ENCODE assay signal across 26 cellular contexts in genomic region chr2:123826729-123827271, GRCh38.
"Had no signal": no experiment of that assay in that cellular context is flagged by ENCODE, and none has a peak within 500 bp of the region (broad histone marks: within the 10 kb centered on the region; RNA-seq: fewer than 3 reads in every experiment).

No MANE protein-coding gene starts in this region.

- DNase-seq: activated CD4-positive, alpha-beta memory T cell treated with anti-CD3 and anti-CD28 coated beads for 36 hours; activated CD4-positive, alpha-beta T cell treated with anti-CD3 and anti-CD28 coated beads, Interleukin-2, amount 10 ng/mL, durations not matched to agents 7 days and 5 days; activated CD4-positive, CD25-positive, alpha-beta regulatory T cell; activated naive CD4-positive, alpha-beta T cell; activated T-cell treated with anti-CD3 and anti-CD28 coated beads for 4 hours; activated T-cell treated with anti-CD3 and anti-CD28 coated beads, Interleukin-2, amount 50 U/mL, for 48 hours; IMR-90; Kasumi-1; KBM-7; NCI-H1105 treated with DMSO at 0.1 percent for 48 hours; NCI-H1436 treated with DMSO at 0.1 percent for 48 hours; NCI-H187; NCI-H2081; NCI-H510A treated with DMSO at 0.1 percent for 48 hours; Peyer's patch; SHP77; T-cell; T-helper 2 cell; T1000 had no signal

- H3K4me1 ChIP-seq: ascending aorta, body of pancreas, Peyer's patch, SJSA1 had no signal

- H3K9me3 ChIP-seq: body of pancreas had no signal

- H3K36me3 Mint-ChIP-seq: activated CD4-positive, alpha-beta memory T cell treated with anti-CD3 and anti-CD28 coated beads for 36 hours; activated naive CD4-positive, alpha-beta T cell treated with anti-CD3 and anti-CD28 coated beads, Interleukin-2, amount 50 U/mL, for 24 hours; T-cell had no signal

- H3K27ac ChIP-seq: ascending aorta, body of pancreas, Peyer's patch, RWPE1, SJSA1, VCaP had no signal

- H3K27me3 Mint-ChIP-seq: activated CD4-positive, alpha-beta memory T cell treated with anti-CD3 and anti-CD28 coated beads for 36 hours; activated CD4-positive, alpha-beta T cell treated with anti-CD3 and anti-CD28 coated beads, Interleukin-2, amount 10 ng/mL, durations not matched to agents 7 days and 5 days; activated naive CD4-positive, alpha-beta T cell treated with anti-CD3 and anti-CD28 coated beads, Interleukin-2, amount 50 U/mL, for 24 hours; T-cell had no signal

- ATAC-seq: body of pancreas had no signal

- H3K27ac Mint-ChIP-seq: activated CD4-positive, alpha-beta memory T cell treated with anti-CD3 and anti-CD28 coated beads for 36 hours; activated CD4-positive, alpha-beta T cell treated with anti-CD3 and anti-CD28 coated beads, Interleukin-2, amount 10 ng/mL, durations not matched to agents 7 days and 5 days; activated naive CD4-positive, alpha-beta T cell treated with anti-CD3 and anti-CD28 coated beads, Interleukin-2, amount 50 U/mL, for 24 hours; activated T-helper 2 cell treated with anti-CD3 and anti-CD28 coated beads, Interferon-gamma antibody, Interleukin-2, Interleukin-4, amounts not matched to agents 10 μg/mL and 5 μg/mL and 100 μg/mL, durations not matched to agents 14 hours and 24 hours and 36 hours; T-cell had no signal

- H3K4me3 Mint-ChIP-seq: activated CD4-positive, alpha-beta memory T cell treated with anti-CD3 and anti-CD28 coated beads for 36 hours; activated CD4-positive, alpha-beta T cell treated with anti-CD3 and anti-CD28 coated beads, Interleukin-2, amount 10 ng/mL, durations not matched to agents 7 days and 5 days; activated naive CD4-positive, alpha-beta T cell treated with anti-CD3 and anti-CD28 coated beads, Interleukin-2, amount 50 U/mL, for 24 hours; T-cell had no signal

- H3K4me3 ChIP-seq: ascending aorta, body of pancreas, Peyer's patch, SJSA1 had no signal

- H3K27me3 ChIP-seq: ascending aorta, body of pancreas, Peyer's patch, SJSA1 had no signal

- H3K36me3 ChIP-seq: ascending aorta, Peyer's patch, SJSA1 had no signal

- H3K4me1 Mint-ChIP-seq: activated CD4-positive, alpha-beta T cell treated with anti-CD3 and anti-CD28 coated beads, Interleukin-2, amount 10 ng/mL, durations not matched to agents 7 days and 5 days; activated naive CD4-positive, alpha-beta T cell treated with anti-CD3 and anti-CD28 coated beads, Interleukin-2, amount 50 U/mL, for 24 hours; T-cell had no signal
